In the genomic region with DNA sequence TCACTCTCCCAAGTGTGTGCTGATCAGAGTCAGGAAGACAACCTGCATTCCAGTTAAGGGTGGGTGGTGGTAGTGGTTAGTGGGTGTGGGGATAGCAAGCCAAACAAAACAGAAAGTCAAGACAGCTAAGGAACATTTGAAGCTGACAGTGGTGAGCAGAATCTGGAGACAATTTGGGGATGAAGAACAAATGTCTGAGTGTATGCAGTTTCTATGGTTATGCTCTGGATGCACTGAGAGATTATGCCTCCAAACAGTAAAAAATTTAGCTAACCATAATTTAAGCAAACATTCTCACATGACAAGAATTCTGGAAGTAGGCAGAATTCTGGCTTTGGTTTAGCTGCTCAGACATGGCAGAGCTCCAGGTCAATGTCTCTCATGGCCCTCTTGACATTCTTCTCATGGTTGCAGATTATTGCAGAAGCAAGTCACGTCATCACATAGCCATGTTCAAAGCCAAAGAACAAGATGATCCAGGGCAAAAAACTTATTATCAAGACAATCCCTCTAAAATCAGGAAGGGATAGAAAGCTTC, we compare ENCODE assay signal across 12 cellular contexts.
DNase-seq lines count a peak whose midpoint lies in the region; ATAC-seq and TF ChIP-seq lines count a peak whose summit lies in the region.
"Had no signal": no experiment of that assay in that cellular context is flagged by ENCODE, and none has a peak within 500 bp of the region (broad histone marks: within the 10 kb centered on the region; RNA-seq: fewer than 3 reads in every experiment).

No MANE protein-coding gene starts in this region.

- peak overlapping the region; percentile 86 for H3K27ac ChIP-seq in osteoblast (ENCODE audit: low read depth, low read length)
- H3K27ac ChIP-seq: BLaER1 treated with 17β-estradiol and CSF1 and Interleukin-3, amounts not matched to agents 10 nM and 100 nM had no signal

- no peaks in the 10 kb centered on the region for H3K27me3 ChIP-seq in osteoblast (ENCODE audit: insufficient read depth, low read length)
- H3K27me3 ChIP-seq: BLaER1 treated with 17β-estradiol and CSF1 and Interleukin-3, amounts not matched to agents 10 nM and 100 nM had no signal

- H3K4me3 ChIP-seq in fibroblast of the aortic adventitia (ENCODE audit: low read depth, low read length) (no peak overlapping the region), osteoblast (ENCODE audit: insufficient read depth, low read length) (no peak overlapping the region)
- H3K4me3 ChIP-seq: BLaER1 treated with 17β-estradiol and CSF1 and Interleukin-3, amounts not matched to agents 10 nM and 100 nM had no signal

- peak overlapping the region; percentile 32 for H2AFZ ChIP-seq in osteoblast (ENCODE audit: low read length)

- peak; percentile 89 for DNase-seq in AG08395 (ENCODE audit: low spot score)
- peak; percentile 31 for DNase-seq in NCI-H446 treated with DMSO at 0.1 percent for 48 hours (lab: John Stamatoyannopoulos, UW)
- DNase-seq in fibroblast of the aortic adventitia (ENCODE audit: low read depth), result peak; percentile 99
- DNase-seq in osteoblast (ENCODE audit: insufficient read length, low spot score, missing footprints), result peak; percentile 77
- no peak for DNase-seq in NAMALWA (ENCODE audit: low spot score)
- no peak for DNase-seq in DMS153 (lab: John Stamatoyannopoulos, UW)
- no peak for DNase-seq in DMS53 treated with DMSO at 0.1 percent for 48 hours (lab: John Stamatoyannopoulos, UW; ENCODE audit: unreplicated experiment)
- DNase-seq: activated CD8-positive, alpha-beta memory T cell treated with anti-CD3 and anti-CD28 coated beads for 24 hours; aorta; NCI-H526 had no signal

- ATAC-seq in GM21717 (IDR thresholded peaks at IDR 0.05; ENCODE audit: unreplicated experiment), result no peak

- H3K4me1 ChIP-seq in osteoblast (ENCODE audit: insufficient read depth, low read length), result peaks cover 10% of the 10 kb centered on the region
- H3K4me1 ChIP-seq: BLaER1 treated with 17β-estradiol and CSF1 and Interleukin-3, amounts not matched to agents 10 nM and 100 nM had no signal

- H3K79me2 ChIP-seq in osteoblast (ENCODE audit: insufficient read depth, low read length), result no peaks in the 10 kb centered on the region

- no peaks in the 10 kb centered on the region for H3K36me3 ChIP-seq in osteoblast (ENCODE audit: insufficient read depth, low read length)
- H3K36me3 ChIP-seq: BLaER1 treated with 17β-estradiol and CSF1 and Interleukin-3, amounts not matched to agents 10 nM and 100 nM had no signal

- no peaks in the 10 kb centered on the region for H3K9me3 ChIP-seq in osteoblast (ENCODE audit: low read depth, low read length)

- H4K20me1 ChIP-seq in osteoblast (ENCODE audit: insufficient read depth, low read length), result no peaks in the 10 kb centered on the region
- H4K20me1 ChIP-seq: BLaER1 treated with 17β-estradiol and CSF1 and Interleukin-3, amounts not matched to agents 10 nM and 100 nM had no signal

- H3K4me2 ChIP-seq in osteoblast (ENCODE audit: insufficient read depth, low read length), result peak overlapping the region; percentile 47
- H3K4me2 ChIP-seq: BLaER1 treated with 17β-estradiol and CSF1 and Interleukin-3, amounts not matched to agents 10 nM and 100 nM had no signal

- no peak for TF ChIP-seq CTCF in fibroblast of the aortic adventitia (IDR thresholded peaks at IDR 0.05; ENCODE audit: insufficient read depth, low read length)
- TF ChIP-seq CTCF in osteoblast (IDR thresholded peaks at IDR 0.05; ENCODE audit: extremely low read depth, low read depth, low read length), result no peak

Comparison
In these comparisons a context has a peak if more than half of its experiments do, and no peak if none do; other contexts are left out.
1. DNase-seq: peak in AG08395 (single experiment), NCI-H446 treated with DMSO at 0.1 percent for 48 hours (single experiment), fibroblast of the aortic adventitia (single experiment) and osteoblast (single experiment); none in NAMALWA (single experiment), DMS153 (single experiment) and DMS53 treated with DMSO at 0.1 percent for 48 hours (single experiment).